Comparison of ENCODE assay signal across 2 cellular contexts in the genomic region with DNA sequence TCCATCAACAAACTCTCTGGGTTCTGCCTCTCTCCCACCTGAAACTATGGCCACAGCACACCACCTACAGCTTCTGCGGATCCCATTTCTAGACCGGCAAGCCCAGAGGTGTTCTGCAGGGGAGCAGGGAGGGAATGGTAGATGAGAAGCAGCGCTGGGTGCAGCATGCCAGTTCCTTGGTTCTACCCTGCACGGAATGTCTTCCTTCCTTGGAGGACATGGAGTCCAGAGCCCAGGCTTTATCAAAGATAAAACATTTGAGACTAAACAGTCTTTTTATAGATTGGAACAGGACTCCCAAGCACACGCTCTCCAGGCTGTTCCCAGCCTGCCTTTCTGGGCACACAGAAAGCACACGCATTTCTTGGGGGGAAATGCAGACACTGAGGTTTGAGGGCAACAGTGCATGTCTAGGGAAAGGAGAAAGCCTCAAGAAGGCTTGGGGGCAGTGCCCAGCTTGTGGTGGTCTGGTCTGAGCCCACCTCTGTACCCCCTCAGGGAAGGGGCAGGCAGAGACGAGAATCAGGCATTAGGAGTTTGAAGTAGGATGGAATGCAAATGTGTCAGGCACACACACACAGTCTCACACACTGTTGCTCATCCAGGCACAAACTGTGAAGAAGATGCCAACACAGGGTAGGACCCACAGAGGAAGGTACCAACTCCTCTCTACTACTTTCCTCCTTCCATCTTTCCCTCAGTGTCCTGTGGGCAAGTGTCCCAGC.
TF ChIP-seq lines count a peak whose summit lies in the region.

No MANE protein-coding gene starts in this region.

TF ChIP-seq in A549, 52 proteins besides CTCF, POLR2A, EP300 and RAD21 (continued from another document):
- TF ChIP-seq CEBPB (IDR thresholded peaks at IDR 0.05) = no peak
- no peak for TF ChIP-seq HDAC2 (IDR thresholded peaks at IDR 0.05)
- TF ChIP-seq, protein P1, sequence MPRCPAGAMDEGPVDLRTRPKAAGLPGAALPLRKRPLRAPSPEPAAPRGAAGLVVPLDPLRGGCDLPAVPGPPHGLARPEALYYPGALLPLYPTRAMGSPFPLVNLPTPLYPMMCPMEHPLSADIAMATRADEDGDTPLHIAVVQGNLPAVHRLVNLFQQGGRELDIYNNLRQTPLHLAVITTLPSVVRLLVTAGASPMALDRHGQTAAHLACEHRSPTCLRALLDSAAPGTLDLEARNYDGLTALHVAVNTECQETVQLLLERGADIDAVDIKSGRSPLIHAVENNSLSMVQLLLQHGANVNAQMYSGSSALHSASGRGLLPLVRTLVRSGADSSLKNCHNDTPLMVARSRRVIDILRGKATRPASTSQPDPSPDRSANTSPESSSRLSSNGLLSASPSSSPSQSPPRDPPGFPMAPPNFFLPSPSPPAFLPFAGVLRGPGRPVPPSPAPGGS (IDR thresholded peaks at IDR 0.05) = no peak
- no peak for TF ChIP-seq NFE2L2 (conservative IDR thresholded peaks at IDR 0.05; ENCODE audit: low read length)
- no peak for TF ChIP-seq EHF (CRISPR knock-in tag; IDR thresholded peaks at IDR 0.05)
- TF ChIP-seq RARB (CRISPR knock-in tag; IDR thresholded peaks at IDR 0.05) = no peak
- TF ChIP-seq, protein P2, sequence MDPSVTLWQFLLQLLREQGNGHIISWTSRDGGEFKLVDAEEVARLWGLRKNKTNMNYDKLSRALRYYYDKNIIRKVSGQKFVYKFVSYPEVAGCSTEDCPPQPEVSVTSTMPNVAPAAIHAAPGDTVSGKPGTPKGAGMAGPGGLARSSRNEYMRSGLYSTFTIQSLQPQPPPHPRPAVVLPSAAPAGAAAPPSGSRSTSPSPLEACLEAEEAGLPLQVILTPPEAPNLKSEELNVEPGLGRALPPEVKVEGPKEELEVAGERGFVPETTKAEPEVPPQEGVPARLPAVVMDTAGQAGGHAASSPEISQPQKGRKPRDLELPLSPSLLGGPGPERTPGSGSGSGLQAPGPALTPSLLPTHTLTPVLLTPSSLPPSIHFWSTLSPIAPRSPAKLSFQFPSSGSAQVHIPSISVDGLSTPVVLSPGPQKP (IDR thresholded peaks at IDR 0.05; ENCODE audit: low read depth, low read length) = no peak
- no peak for TF ChIP-seq FOXS1 (CRISPR knock-in tag; IDR thresholded peaks at IDR 0.05)
- no peak for TF ChIP-seq CHD2 (IDR thresholded peaks at IDR 0.05; ENCODE audit: low read length, partially characterized antibody)

TF ChIP-seq in HEK293, 187 proteins besides CTCF, POLR2A, EP300 and RAD21 (continued from another document):
- TF ChIP-seq, protein P3, sequence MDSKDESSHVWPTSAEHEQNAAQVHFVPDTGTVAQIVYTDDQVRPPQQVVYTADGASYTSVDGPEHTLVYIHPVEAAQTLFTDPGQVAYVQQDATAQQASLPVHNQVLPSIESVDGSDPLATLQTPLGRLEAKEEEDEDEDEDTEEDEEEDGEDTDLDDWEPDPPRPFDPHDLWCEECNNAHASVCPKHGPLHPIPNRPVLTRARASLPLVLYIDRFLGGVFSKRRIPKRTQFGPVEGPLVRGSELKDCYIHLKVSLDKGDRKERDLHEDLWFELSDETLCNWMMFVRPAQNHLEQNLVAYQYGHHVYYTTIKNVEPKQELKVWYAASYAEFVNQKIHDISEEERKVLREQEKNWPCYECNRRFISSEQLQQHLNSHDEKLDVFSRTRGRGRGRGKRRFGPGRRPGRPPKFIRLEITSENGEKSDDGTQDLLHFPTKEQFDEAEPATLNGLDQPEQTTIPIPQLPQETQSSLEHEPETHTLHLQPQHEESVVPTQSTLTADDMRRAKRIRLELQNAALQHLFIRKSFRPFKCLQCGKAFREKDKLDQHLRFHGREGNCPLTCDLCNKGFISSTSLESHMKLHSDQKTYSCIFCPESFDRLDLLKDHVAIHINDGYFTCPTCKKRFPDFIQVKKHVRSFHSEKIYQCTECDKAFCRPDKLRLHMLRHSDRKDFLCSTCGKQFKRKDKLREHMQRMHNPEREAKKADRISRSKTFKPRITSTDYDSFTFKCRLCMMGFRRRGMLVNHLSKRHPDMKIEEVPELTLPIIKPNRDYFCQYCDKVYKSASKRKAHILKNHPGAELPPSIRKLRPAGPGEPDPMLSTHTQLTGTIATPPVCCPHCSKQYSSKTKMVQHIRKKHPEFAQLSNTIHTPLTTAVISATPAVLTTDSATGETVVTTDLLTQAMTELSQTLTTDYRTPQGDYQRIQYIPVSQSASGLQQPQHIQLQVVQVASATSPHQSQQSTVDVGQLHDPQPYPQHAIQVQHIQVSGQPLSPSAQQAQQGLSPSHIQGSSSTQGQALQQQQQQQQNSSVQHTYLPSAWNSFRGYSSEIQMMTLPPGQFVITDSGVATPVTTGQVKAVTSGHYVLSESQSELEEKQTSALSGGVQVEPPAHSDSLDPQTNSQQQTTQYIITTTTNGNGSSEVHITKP (tag by site-specific recombination; IDR thresholded peaks at IDR 0.05) = peak; percentile 14; the same call in 1 of the 2 replicates
- TF ChIP-seq, protein P4, sequence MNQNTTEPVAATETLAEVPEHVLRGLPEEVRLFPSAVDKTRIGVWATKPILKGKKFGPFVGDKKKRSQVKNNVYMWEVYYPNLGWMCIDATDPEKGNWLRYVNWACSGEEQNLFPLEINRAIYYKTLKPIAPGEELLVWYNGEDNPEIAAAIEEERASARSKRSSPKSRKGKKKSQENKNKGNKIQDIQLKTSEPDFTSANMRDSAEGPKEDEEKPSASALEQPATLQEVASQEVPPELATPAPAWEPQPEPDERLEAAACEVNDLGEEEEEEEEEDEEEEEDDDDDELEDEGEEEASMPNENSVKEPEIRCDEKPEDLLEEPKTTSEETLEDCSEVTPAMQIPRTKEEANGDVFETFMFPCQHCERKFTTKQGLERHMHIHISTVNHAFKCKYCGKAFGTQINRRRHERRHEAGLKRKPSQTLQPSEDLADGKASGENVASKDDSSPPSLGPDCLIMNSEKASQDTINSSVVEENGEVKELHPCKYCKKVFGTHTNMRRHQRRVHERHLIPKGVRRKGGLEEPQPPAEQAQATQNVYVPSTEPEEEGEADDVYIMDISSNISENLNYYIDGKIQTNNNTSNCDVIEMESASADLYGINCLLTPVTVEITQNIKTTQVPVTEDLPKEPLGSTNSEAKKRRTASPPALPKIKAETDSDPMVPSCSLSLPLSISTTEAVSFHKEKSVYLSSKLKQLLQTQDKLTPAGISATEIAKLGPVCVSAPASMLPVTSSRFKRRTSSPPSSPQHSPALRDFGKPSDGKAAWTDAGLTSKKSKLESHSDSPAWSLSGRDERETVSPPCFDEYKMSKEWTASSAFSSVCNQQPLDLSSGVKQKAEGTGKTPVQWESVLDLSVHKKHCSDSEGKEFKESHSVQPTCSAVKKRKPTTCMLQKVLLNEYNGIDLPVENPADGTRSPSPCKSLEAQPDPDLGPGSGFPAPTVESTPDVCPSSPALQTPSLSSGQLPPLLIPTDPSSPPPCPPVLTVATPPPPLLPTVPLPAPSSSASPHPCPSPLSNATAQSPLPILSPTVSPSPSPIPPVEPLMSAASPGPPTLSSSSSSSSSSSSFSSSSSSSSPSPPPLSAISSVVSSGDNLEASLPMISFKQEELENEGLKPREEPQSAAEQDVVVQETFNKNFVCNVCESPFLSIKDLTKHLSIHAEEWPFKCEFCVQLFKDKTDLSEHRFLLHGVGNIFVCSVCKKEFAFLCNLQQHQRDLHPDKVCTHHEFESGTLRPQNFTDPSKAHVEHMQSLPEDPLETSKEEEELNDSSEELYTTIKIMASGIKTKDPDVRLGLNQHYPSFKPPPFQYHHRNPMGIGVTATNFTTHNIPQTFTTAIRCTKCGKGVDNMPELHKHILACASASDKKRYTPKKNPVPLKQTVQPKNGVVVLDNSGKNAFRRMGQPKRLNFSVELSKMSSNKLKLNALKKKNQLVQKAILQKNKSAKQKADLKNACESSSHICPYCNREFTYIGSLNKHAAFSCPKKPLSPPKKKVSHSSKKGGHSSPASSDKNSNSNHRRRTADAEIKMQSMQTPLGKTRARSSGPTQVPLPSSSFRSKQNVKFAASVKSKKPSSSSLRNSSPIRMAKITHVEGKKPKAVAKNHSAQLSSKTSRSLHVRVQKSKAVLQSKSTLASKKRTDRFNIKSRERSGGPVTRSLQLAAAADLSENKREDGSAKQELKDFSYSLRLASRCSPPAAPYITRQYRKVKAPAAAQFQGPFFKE (tag by site-specific recombination; IDR thresholded peaks at IDR 0.05; ENCODE audit: borderline replicate concordance) = no peak
- TF ChIP-seq KLF1 (tag by site-specific recombination; IDR thresholded peaks at IDR 0.05) = no peak
- TF ChIP-seq SCRT2 (tag by site-specific recombination; IDR thresholded peaks at IDR 0.05) = peak; percentile 80
TF ChIP-seq in HEK293: peak in this region for 2.
